ENCODE assay signal across 8 cellular contexts in the genomic region with DNA sequence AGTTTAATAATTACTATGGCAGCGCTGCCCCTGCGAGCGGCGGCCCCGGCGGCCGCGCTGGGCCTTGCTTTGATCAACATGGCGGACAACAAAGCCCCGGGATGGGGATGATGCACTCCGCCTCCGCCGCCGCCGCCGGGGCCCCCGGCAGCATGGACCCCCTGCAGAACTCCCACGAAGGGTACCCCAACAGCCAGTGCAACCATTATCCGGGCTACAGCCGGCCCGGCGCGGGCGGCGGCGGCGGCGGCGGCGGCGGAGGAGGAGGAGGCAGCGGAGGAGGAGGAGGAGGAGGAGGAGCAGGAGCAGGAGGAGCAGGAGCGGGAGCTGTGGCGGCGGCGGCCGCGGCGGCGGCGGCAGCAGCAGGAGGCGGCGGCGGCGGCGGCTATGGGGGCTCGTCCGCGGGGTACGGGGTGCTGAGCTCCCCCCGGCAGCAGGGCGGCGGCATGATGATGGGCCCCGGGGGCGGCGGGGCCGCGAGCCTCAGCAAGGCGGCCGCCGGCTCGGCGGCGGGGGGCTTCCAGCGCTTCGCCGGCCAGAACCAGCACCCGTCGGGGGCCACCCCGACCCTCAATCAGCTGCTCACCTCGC. TPM values are rescaled to one million over a fixed set of nuclear protein-coding genes. Genes with fewer than 3 reads are reported as not detected.
DNase-seq lines count a peak whose midpoint lies in the region; ATAC-seq and TF ChIP-seq lines count a peak whose summit lies in the region.

No MANE protein-coding gene starts in this region.

- TF ChIP-seq POLR2A in ovary (IDR thresholded peaks at IDR 0.05) = peak; percentile 20
- TF ChIP-seq POLR2A in transverse colon (IDR thresholded peaks at IDR 0.05) = no peak

- H3K9me3 ChIP-seq in PC-9 (ENCODE audit: insufficient read depth, low read depth) (no peaks in the 10 kb centered on the region), ovary (no peaks in the 10 kb centered on the region), transverse colon (no peaks in the 10 kb centered on the region)

- CTCF ChIA-PET in PC-9 (lab: Charles Lee) = interaction anchor here (0.6 kb wide), 1 partner anchor 175 kb away, joined by 5 read pairs; no protein-coding TSS in a partner anchor

- WGBS in ovary, 3 donors = 0 to 1% (median 1%) methylated on average over 25 to 65 of the region's 71 CpGs
- WGBS in transverse colon (ENCODE audit: low coverage in 1 of 2), 2 donors = 1% methylated on average over 45 of the region's 71 CpGs; no CpG with 5 or more reads in 1 of the 2 donors

- peak overlapping the region; percentile 77; the same call in 1 of the 2 replicates for H2AFZ ChIP-seq in PC-9

- no peak overlapping the region for H3K27ac Mint-ChIP-seq in glutamatergic neuron (ENCODE audit: unreplicated experiment)

- in situ Hi-C loops in transverse colon (cut with MboI; ENCODE audit: low pct_ligation_motif_present in 1 of 4, low pct_unique_long_range_greater_than_20kb in 1 of 4, low sequenced_read_pairs in 3 of 4) = no loop called here

- POLR2A ChIA-PET in PC-9 (lab: Charles Lee; ENCODE audit: unreplicated experiment) = interaction anchor here (0.6 kb wide), 1 partner anchor 139 kb away, joined by 6 read pairs; no protein-coding TSS in a partner anchor

- H3K4me1 ChIP-seq in PC-9 (replicated peaks; ENCODE audit: insufficient read depth) = peaks cover 51% of the 10 kb centered on the region
- peaks cover 2% of the 10 kb centered on the region for H3K4me1 ChIP-seq in ovary (ENCODE audit: insufficient read depth)
- peaks cover 15 to 51% (median 43%) of the 10 kb centered on the region in 4 donors for H3K4me1 ChIP-seq in transverse colon

- no peak overlapping the region for H3K4me3 Mint-ChIP-seq in glutamatergic neuron (ENCODE audit: unreplicated experiment)

- TF ChIP-seq CTCF in AG09309 (IDR thresholded peaks at IDR 0.05; ENCODE audit: control insufficient read depth, insufficient read depth, low read depth, low read length, missing control alignments) (no peak), PC-9 (conservative IDR thresholded peaks at IDR 0.05) (no peak), glutamatergic neuron (IDR thresholded peaks at IDR 0.05; ENCODE audit: partially characterized antibody, unreplicated experiment) (no peak), ovary (IDR thresholded peaks at IDR 0.05) (peak in 1 of 3 donors; percentile 14), transverse colon (IDR thresholded peaks at IDR 0.05) (no peak)

- peak overlapping the region; percentile 59; the same call in 1 of the 2 replicates for H3K4me2 ChIP-seq in PC-9

- peaks cover 41% of the 10 kb centered on the region for H3K79me2 ChIP-seq in PC-9 (ENCODE audit: low read depth)

- peaks cover 9% of the 10 kb centered on the region; the same call in 1 of the 2 replicates for H4K20me1 ChIP-seq in PC-9 (ENCODE audit: insufficient read depth)

- peak; percentile 7 for ATAC-seq in GM21619 (IDR thresholded peaks at IDR 0.05; ENCODE audit: unreplicated experiment)

- H3F3A ChIP-seq in PC-9 (ENCODE audit: insufficient read depth, low read depth) = peaks cover 12% of the 10 kb centered on the region

- no peaks in the 10 kb centered on the region for H3K27me3 ChIP-seq in PC-9 (ENCODE audit: insufficient read depth, low read depth)
- no peaks in the 10 kb centered on the region for H3K27me3 ChIP-seq in ovary
- no peaks in the 10 kb centered on the region for H3K27me3 ChIP-seq in transverse colon

- intact Hi-C loops in PC-9 (cut with micrococcal nuclease; ENCODE audit: unreplicated experiment) (loop anchor here (5.0 kb wide), 1 partner anchor 216 kb away; no protein-coding TSS in a partner anchor), ovary (cut with DNase I) (loop anchor here (2.0 to 10.0 kb wide), 6 partner anchors 56 to 246 kb away; no protein-coding TSS in a partner anchor), transverse colon (cut with DNase I; ENCODE audit: low total_unique reads) (loop anchor here (1.0 to 5.0 kb wide), 2 partner anchors 91 to 244 kb away; no protein-coding TSS in a partner anchor)

- no peak for DNase-seq in AG09309 (ENCODE audit: low read depth)
- DNase-seq in PC-9 = peak in 1 of 2 experiments; percentile 31
- DNase-seq in activated gamma-delta T cell (lab: John Stamatoyannopoulos, UW) = peak; percentile 46
- peak; percentile 60 for DNase-seq in glutamatergic neuron
- DNase-seq in ovary = peak; percentile 55 to 78 (median 69)
- peak; percentile 65 for DNase-seq in transverse colon
- DNase-seq in NCI-H1436 treated with DMSO at 0.1 percent for 48 hours (lab: John Stamatoyannopoulos, UW) = no peak

- peaks cover 4% of the 10 kb centered on the region for H3K36me3 Mint-ChIP-seq in glutamatergic neuron (ENCODE audit: unreplicated experiment)

- H3K36me3 ChIP-seq in PC-9 (ENCODE audit: low read depth) (no peaks in the 10 kb centered on the region), ovary (no peaks in the 10 kb centered on the region), transverse colon (no peaks in the 10 kb centered on the region)

- TF ChIP-seq EP300 in ovary (IDR thresholded peaks at IDR 0.05) = no peak
- no peak for TF ChIP-seq EP300 in transverse colon (IDR thresholded peaks at IDR 0.05; ENCODE audit: low read depth)

- no peaks in the 10 kb centered on the region for H3K9me2 ChIP-seq in PC-9 (ENCODE audit: insufficient read depth)

- H3K27ac ChIP-seq in PC-9 = peak overlapping the region; percentile 41; the same call in 1 of the 2 replicates
- H3K27ac ChIP-seq in ovary = peak overlapping the region; percentile 96 to 100
- H3K27ac ChIP-seq in transverse colon = peak overlapping the region; percentile 98 to 100 (median 99)

- H3K27me3 Mint-ChIP-seq in glutamatergic neuron (ENCODE audit: unreplicated experiment) = peaks cover 28% of the 10 kb centered on the region

- H3K4me3 ChIP-seq in AG09309 (ENCODE audit: control insufficient read depth, low read depth, low read length) (peak overlapping the region; percentile 94), PC-9 (peak overlapping the region; percentile 61; the same call in 1 of the 2 replicates), ovary (peak overlapping the region; percentile 79), transverse colon (peak overlapping the region; percentile 88 to 99 (median 96))

- peaks cover 33% of the 10 kb centered on the region for H3K4me1 Mint-ChIP-seq in glutamatergic neuron (ENCODE audit: low read depth, unreplicated experiment)

- peaks cover 26% of the 10 kb centered on the region for H3K9me3 Mint-ChIP-seq in glutamatergic neuron (ENCODE audit: unreplicated experiment)

- BruUV-seq in PC-9 (replicated peaks; lab: Mats Ljungman, UMichigan) = no TSS peak

RNA-seq across cellular contexts. Expression of a gene that starts 1.5 kb away (rescaled TPM):
- total RNA-seq in PC-9 (2021) (38.8 and 42.8 TPM in 2 replicates), glutamatergic neuron (ENCODE audit: unreplicated experiment) (202 TPM), ovary (100 to 1,000 TPM in 6 of 7 donors, 10 to 100 TPM in 1; 96.3 to 144 (median 106) TPM), transverse colon (100 to 1,000 TPM in 2 of 4 donors, 10 to 100 TPM in 2; 87.1 to 194 (median 115) TPM)
- 10 to 100 TPM; 33.2 to 58.5 TPM for polyA plus RNA-seq in ovary

Comparison
In these comparisons a context has a peak if more than half of its experiments do, and no peak if none do; other contexts are left out.
1. DNase-seq: peak in activated gamma-delta T cell (single experiment), glutamatergic neuron (single experiment), ovary (5 of 5) and transverse colon (single experiment); none in AG09309 (single experiment) and NCI-H1436 treated with DMSO at 0.1 percent for 48 hours (single experiment).
2. H3K27ac ChIP-seq: peak in every context shown above with its lines; median percentile 99 in transverse colon; 98 in ovary; 41 in PC-9.
3. Peak in every context shown above with its lines, with median percentiles within 50 percentile points of each other: H3K4me3 ChIP-seq.